In the genomic region with DNA sequence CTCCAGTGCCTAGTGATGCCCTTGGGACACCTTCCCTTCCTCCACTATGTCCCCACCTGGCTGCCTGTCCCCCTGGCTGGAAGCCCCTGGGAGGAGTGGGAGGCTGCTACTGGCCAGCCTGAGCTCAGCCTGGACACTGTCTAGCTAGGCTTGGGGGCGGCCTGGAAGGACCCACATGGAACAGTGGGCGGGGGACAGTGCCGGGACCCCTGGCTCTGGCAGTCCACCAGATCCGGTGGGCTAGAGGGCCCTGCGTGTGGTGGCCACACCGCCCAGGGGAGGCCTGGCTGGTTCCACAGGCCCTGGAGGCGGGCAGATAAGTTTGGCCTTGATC, we compare ENCODE assay signal across 21 cellular contexts.
"Had no signal": no experiment of that assay in that cellular context is flagged by ENCODE, and none has a peak within 500 bp of the region (broad histone marks: within the 10 kb centered on the region; RNA-seq: fewer than 3 reads in every experiment).

No MANE protein-coding gene starts in this region.

- H3K27me3 ChIP-seq: tibial artery, uterus had no signal

- H3K4me3 ChIP-seq: uterus had no signal

- H3K4me1 ChIP-seq: adrenal gland, uterus had no signal

- H3K27ac ChIP-seq: adrenal gland, uterus had no signal

- FAIRE-seq: astrocyte, bronchial epithelial cell, endothelial cell of umbilical vein had no signal

- H3K36me3 ChIP-seq: adrenal gland, esophagus squamous epithelium, tibial artery, uterus had no signal

- H3K9me3 ChIP-seq: adrenal gland, esophagus squamous epithelium, tibial artery, uterus had no signal

- DNase-seq: activated CD8-positive, alpha-beta memory T cell treated with anti-CD3 and anti-CD28 coated beads for 24 hours; activated CD8-positive, alpha-beta memory T cell treated with anti-CD3 and anti-CD28 coated beads, Interleukin-2, amount 50 U/mL, for 48 hours; activated effector memory CD4-positive, alpha-beta T cell treated with anti-CD3 and anti-CD28 coated beads, Interleukin-2, amount 50 U/mL, for 16 hours; activated naive CD4-positive, alpha-beta T cell treated with anti-CD3 and anti-CD28 coated beads, Interleukin-2, amount 50 U/mL, for 16 hours; activated T-cell treated with anti-CD3 and anti-CD28 coated beads, Interleukin-2, amount 50 U/mL, for 48 hours; adrenal gland; cerebellar nuclear complex; effector CD8-positive, alpha-beta T cell; esophagus squamous epithelium; mesendoderm; occipital lobe; stimulated activated CD4-positive, alpha-beta T cell treated with anti-CD3 and anti-CD28 coated beads, Interleukin-12 subunit alpha, Interleukin-12 subunit beta, amount 100 ng/mL, for 4 hours; stimulated activated CD4-positive, alpha-beta T cell treated with anti-CD3 and anti-CD28 coated beads, Interleukin-1b, Interleukin-23, amount 100 ng/mL, for 48 hours; stimulated activated CD8-positive, alpha-beta memory T cell treated with anti-CD3 and anti-CD28 coated beads, Interleukin-4, amount 100 ng/mL, for 48 hours; stimulated activated naive CD4-positive, alpha-beta T cell treated with Interleukin-2 at 50 U/mL for 16 hours; T-cell; uterus had no signal
